In the genomic region with DNA sequence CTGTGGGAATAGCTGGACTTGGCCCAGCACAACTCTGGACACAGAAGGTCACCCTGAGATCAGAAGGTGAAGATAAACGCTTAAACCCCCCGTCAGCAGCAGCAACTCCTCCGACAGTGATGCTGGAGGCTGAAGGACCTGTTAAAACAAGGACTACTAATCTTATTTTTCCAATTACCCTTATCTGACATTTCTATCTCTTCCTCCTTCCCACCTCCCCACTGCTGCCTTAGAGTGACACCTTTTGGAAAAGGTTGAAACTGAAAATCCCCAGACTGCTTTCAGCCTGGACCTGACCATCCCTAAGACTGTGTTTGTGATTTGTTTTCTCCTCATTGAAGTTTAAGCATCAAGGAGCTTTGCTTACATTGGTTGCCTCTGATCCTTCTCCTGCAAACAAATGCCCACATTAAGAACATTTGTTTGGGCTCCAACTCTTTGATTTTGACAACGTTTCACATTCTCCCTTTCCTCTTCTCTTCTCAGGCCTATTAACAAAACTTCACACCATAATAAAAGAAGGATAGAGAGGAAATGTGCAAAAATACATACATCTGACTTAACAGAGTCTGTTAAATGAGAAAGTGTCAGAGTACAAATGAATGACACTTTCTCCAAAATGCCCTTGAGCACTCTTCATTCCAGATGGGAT, we compare ENCODE assay signal across 9 cellular contexts.
DNase-seq lines count a peak whose midpoint lies in the region; ATAC-seq, FAIRE-seq and TF ChIP-seq lines count a peak whose summit lies in the region.
"Had no signal": no experiment of that assay in that cellular context is flagged by ENCODE, and none has a peak within 500 bp of the region (broad histone marks: within the 10 kb centered on the region; RNA-seq: fewer than 3 reads in every experiment).

No MANE protein-coding gene starts in this region.

- peaks cover 3% of the 10 kb centered on the region; the same call in 1 of the 2 replicates for H3K9me1 ChIP-seq in IMR-90 (ENCODE audit: insufficient read depth, low read length)

- FAIRE-seq in astrocyte (lab: Jason Lieb, UNC), result no peak

- peak overlapping the region; percentile 38; the same call in 1 of the 2 replicates for H2BK20ac ChIP-seq in IMR-90 (ENCODE audit: low read depth, low read length)

- H3K9me3 Mint-ChIP-seq in Caco-2 (ENCODE audit: unreplicated experiment), result no peaks in the 10 kb centered on the region
- no peaks in the 10 kb centered on the region for H3K9me3 Mint-ChIP-seq in astrocyte (ENCODE audit: unreplicated experiment)
- peaks cover 2% of the 10 kb centered on the region for H3K9me3 Mint-ChIP-seq in activated CD4-positive, alpha-beta memory T cell treated with anti-CD3 and anti-CD28 coated beads for 36 hours
- H3K9me3 Mint-ChIP-seq in activated naive CD4-positive, alpha-beta T cell treated with anti-CD3 and anti-CD28 coated beads for 36 hours, result no peaks in the 10 kb centered on the region

- H3K4me1 Mint-ChIP-seq in Caco-2 (ENCODE audit: low read depth, unreplicated experiment), result no peaks in the 10 kb centered on the region
- peaks cover 10% of the 10 kb centered on the region for H3K4me1 Mint-ChIP-seq in astrocyte (ENCODE audit: low read depth, unreplicated experiment)
- H3K4me1 Mint-ChIP-seq in activated CD4-positive, alpha-beta memory T cell treated with anti-CD3 and anti-CD28 coated beads for 36 hours (ENCODE audit: low read depth), result no peaks in the 10 kb centered on the region
- no peaks in the 10 kb centered on the region for H3K4me1 Mint-ChIP-seq in activated naive CD4-positive, alpha-beta T cell treated with anti-CD3 and anti-CD28 coated beads for 36 hours (ENCODE audit: low read depth)

- peak overlapping the region; percentile 33; the same call in 1 of the 2 replicates for H3K4ac ChIP-seq in IMR-90 (ENCODE audit: low read depth, low read length)

- dilution Hi-C loops in IMR-90 (cut with HindIII; ENCODE audit: low sequenced_read_pairs, unreplicated experiment), result no loop called here

- ATAC-seq in IMR-90 (ENCODE audit: low read depth), result peak; percentile 52; the same call in 1 of the 2 replicates
- peak; percentile 50 for ATAC-seq in lung (ENCODE audit: insufficient read depth, low FRiP score)

- no peaks in the 10 kb centered on the region for H3K27me3 ChIP-seq in Caco-2 (replicated peaks; ENCODE audit: control insufficient read depth, insufficient read depth, low read length)
- peaks cover 11% of the 10 kb centered on the region for H3K27me3 ChIP-seq in IMR-90 (ENCODE audit: control insufficient read depth, insufficient read depth, low read length)
- H3K27me3 ChIP-seq in astrocyte (ENCODE audit: insufficient read depth, low read length), result peaks cover 13% of the 10 kb centered on the region
- no peaks in the 10 kb centered on the region for H3K27me3 ChIP-seq in lung (ENCODE audit: control insufficient read depth, insufficient read depth)

- no peak overlapping the region for H2AK9ac ChIP-seq in IMR-90 (replicated peaks; ENCODE audit: low read depth, low read length, poor library complexity)

- no peak overlapping the region for H3K56ac ChIP-seq in IMR-90 (ENCODE audit: extremely low read depth, insufficient read depth, low read length)

- TF ChIP-seq POLR2A in IMR-90 (IDR thresholded peaks at IDR 0.05; ENCODE audit: low read depth, low read length), result no peak

- WGBS in IMR-90 (ENCODE audit: extremely low coverage in 2 of 2, insufficient read length in 1 of 2), 2 experiments, result no CpG with 5 or more reads among the region's 4 CpGs
- 44 to 51% methylated on average over 4 of the region's 4 CpGs for WGBS in lung, 2 donors

- peaks cover 3% of the 10 kb centered on the region for H3K27me3 Mint-ChIP-seq in Caco-2 (ENCODE audit: insufficient read depth, unreplicated experiment)
- no peaks in the 10 kb centered on the region for H3K27me3 Mint-ChIP-seq in astrocyte (ENCODE audit: low read depth, unreplicated experiment)
- H3K27me3 Mint-ChIP-seq in activated CD4-positive, alpha-beta memory T cell treated with anti-CD3 and anti-CD28 coated beads for 36 hours, result no peaks in the 10 kb centered on the region
- H3K27me3 Mint-ChIP-seq in activated naive CD4-positive, alpha-beta T cell treated with anti-CD3 and anti-CD28 coated beads for 36 hours (ENCODE audit: low read depth), result no peaks in the 10 kb centered on the region

- H3K9ac ChIP-seq in IMR-90 (ENCODE audit: low read depth, low read length) (no peak overlapping the region), astrocyte (ENCODE audit: low read length) (no peak overlapping the region)

- H3K27ac ChIP-seq in IMR-90 (ENCODE audit: insufficient read depth, low read length) (no peak overlapping the region), astrocyte (ENCODE audit: low read depth, low read length) (no peak overlapping the region), lung (ENCODE audit: low read depth in 1 of 2, low read length in 1 of 2) (no peak overlapping the region)

- H2BK120ac ChIP-seq in IMR-90 (ENCODE audit: low read depth, low read length), result peak overlapping the region; percentile 18; the same call in 1 of the 2 replicates

- CTCF ChIA-PET in Caco-2 (lab: Charles Lee), result no interaction called here
- CTCF ChIA-PET in IMR-90 (lab: Yijun Ruan, JAX), result interaction anchor here (1.0 kb wide), 1 partner anchor 1043 kb away, joined by 3 read pairs; no protein-coding TSS in a partner anchor
- CTCF ChIA-PET in activated CD4-positive, alpha-beta memory T cell treated with anti-CD3 and anti-CD28 coated beads for 36 hours (lab: Charles Lee), result no interaction called here
- CTCF ChIA-PET in activated naive CD4-positive, alpha-beta T cell treated with anti-CD3 and anti-CD28 coated beads for 36 hours (lab: Charles Lee), result interaction anchor here (0.7 kb wide), 1 partner anchor 356 kb away, joined by 3 read pairs; no protein-coding TSS in a partner anchor

- H3K9me3 ChIP-seq in Caco-2 (no peaks in the 10 kb centered on the region), IMR-90 (ENCODE audit: control insufficient read depth, insufficient read depth, low read length) (no peaks in the 10 kb centered on the region), astrocyte (ENCODE audit: insufficient read depth, low read depth, low read length) (no peaks in the 10 kb centered on the region), lung (ENCODE audit: control insufficient read depth in 2 of 2, insufficient read depth in 1 of 2, low read length in 1 of 2) (peaks cover 0 to 2% of the 10 kb centered on the region in 2 donors)

- H3K23ac ChIP-seq in IMR-90 (ENCODE audit: low read depth, low read length), result no peak overlapping the region

- H3K27ac Mint-ChIP-seq in Caco-2 (ENCODE audit: unreplicated experiment) (no peak overlapping the region), astrocyte (ENCODE audit: unreplicated experiment) (no peak overlapping the region)
- H3K27ac Mint-ChIP-seq in activated CD4-positive, alpha-beta memory T cell treated with anti-CD3 and anti-CD28 coated beads for 36 hours, result no peak overlapping the region
- H3K27ac Mint-ChIP-seq in activated naive CD4-positive, alpha-beta T cell treated with anti-CD3 and anti-CD28 coated beads for 36 hours, result no peak overlapping the region

- no peak overlapping the region for H4K5ac ChIP-seq in IMR-90 (ENCODE audit: low read depth, low read length)

- H3K36me3 Mint-ChIP-seq in Caco-2 (ENCODE audit: insufficient read depth, unreplicated experiment) (no peaks in the 10 kb centered on the region), astrocyte (ENCODE audit: low read depth, unreplicated experiment) (no peaks in the 10 kb centered on the region)
- no peaks in the 10 kb centered on the region for H3K36me3 Mint-ChIP-seq in activated CD4-positive, alpha-beta memory T cell treated with anti-CD3 and anti-CD28 coated beads for 36 hours
- H3K36me3 Mint-ChIP-seq in activated naive CD4-positive, alpha-beta T cell treated with anti-CD3 and anti-CD28 coated beads for 36 hours (ENCODE audit: low read depth), result no peaks in the 10 kb centered on the region

- H3K4me2 ChIP-seq in IMR-90 (ENCODE audit: low read depth, low read length) (no peak overlapping the region), astrocyte (ENCODE audit: low read length) (no peak overlapping the region)

- no peak overlapping the region for H2AK5ac ChIP-seq in IMR-90 (ENCODE audit: low read depth, low read length)

- H3K79me1 ChIP-seq in IMR-90 (ENCODE audit: low read depth in 1 of 2, low read length in 2 of 2), result no peaks in the 10 kb centered on the region

- no peaks in the 10 kb centered on the region for H4K20me1 ChIP-seq in IMR-90 (ENCODE audit: insufficient read depth, low read length)
- H4K20me1 ChIP-seq in astrocyte (ENCODE audit: insufficient read depth, low read length), result no peaks in the 10 kb centered on the region

- no peak overlapping the region for H3K4me3 Mint-ChIP-seq in Caco-2 (ENCODE audit: unreplicated experiment)
- H3K4me3 Mint-ChIP-seq in astrocyte (ENCODE audit: unreplicated experiment), result no peak overlapping the region
- no peak overlapping the region for H3K4me3 Mint-ChIP-seq in activated CD4-positive, alpha-beta memory T cell treated with anti-CD3 and anti-CD28 coated beads for 36 hours
- H3K4me3 Mint-ChIP-seq in activated naive CD4-positive, alpha-beta T cell treated with anti-CD3 and anti-CD28 coated beads for 36 hours, result no peak overlapping the region

- TF ChIP-seq CTCF in Caco-2 (IDR thresholded peaks at IDR 0.05; ENCODE audit: insufficient read depth in 1 of 2, low read depth in 1 of 2, low read length in 1 of 2, severe bottlenecking in 1 of 2, unreplicated experiment in 1 of 2) (peak; percentile 33 to 40), IMR-90 (conservative IDR thresholded peaks at IDR 0.05; ENCODE audit: low read depth, low read length) (peak; percentile 58), astrocyte (IDR thresholded peaks at IDR 0.05; ENCODE audit: insufficient read depth, low read depth, low read length) (peak; percentile 23), lung (IDR thresholded peaks at IDR 0.05; ENCODE audit: control extremely low read depth, extremely low read depth) (no peak)

- H2BK5ac ChIP-seq in IMR-90 (ENCODE audit: low read depth, low read length, poor library complexity, severe bottlenecking), result no peak overlapping the region

- DNase-seq in Caco-2, result peak in 1 of 2 experiments; percentile 32
- peak; percentile 21 for DNase-seq in IMR-90
- DNase-seq in astrocyte (ENCODE audit: low read depth), result no peak
- no peak for DNase-seq in lung (ENCODE audit: low spot score)
- no peak for DNase-seq in activated CD4-positive, alpha-beta memory T cell treated with anti-CD3 and anti-CD28 coated beads for 36 hours
- no peak for DNase-seq in activated naive CD4-positive, alpha-beta T cell treated with anti-CD3 and anti-CD28 coated beads for 36 hours
- DNase-seq in KBM-7, result no peak
- no peak for DNase-seq in hippocampal formation (lab: John Stamatoyannopoulos, UW)
- DNase-seq: SHP77 had no signal

- intact Hi-C loops in Caco-2 (cut with micrococcal nuclease; ENCODE audit: unreplicated experiment) (loop anchor here (5.0 kb wide), 3 partner anchors 390 to 1045 kb away; partner anchors contain the start of gene WNT5A), IMR-90 (cut with micrococcal nuclease) (loop anchor here (1.0 to 10.0 kb wide), 9 partner anchors 145 to 1470 kb away; no protein-coding TSS in a partner anchor)
- intact Hi-C loops in activated CD4-positive, alpha-beta memory T cell treated with anti-CD3 and anti-CD28 coated beads for 36 hours (cut with micrococcal nuclease), result no loop called here
- intact Hi-C loops in activated naive CD4-positive, alpha-beta T cell treated with anti-CD3 and anti-CD28 coated beads for 36 hours (cut with micrococcal nuclease), result no loop called here

- H3K4me3 ChIP-seq in Caco-2 (ENCODE audit: low read depth, low read length) (no peak overlapping the region), IMR-90 (ENCODE audit: insufficient read depth, low read depth, low read length) (no peak overlapping the region), astrocyte (ENCODE audit: insufficient read depth, low read depth, low read length) (no peak overlapping the region), lung (no peak overlapping the region)

- POLR2A ChIA-PET in Caco-2 (lab: Charles Lee) (no interaction called here), IMR-90 (lab: Charles Lee; ENCODE audit: unreplicated experiment) (interaction anchor here (0.5 kb wide), 1 partner anchor 410 kb away, joined by 3 read pairs; no protein-coding TSS in a partner anchor)
- POLR2A ChIA-PET in activated CD4-positive, alpha-beta memory T cell treated with anti-CD3 and anti-CD28 coated beads for 36 hours (lab: Charles Lee), result no interaction called here

- no peak overlapping the region for H4K8ac ChIP-seq in IMR-90 (ENCODE audit: low read depth in 2 of 2, low read length in 2 of 2)

- H2AFZ ChIP-seq in IMR-90 (replicated peaks; ENCODE audit: low read length, poor library complexity) (no peak overlapping the region), astrocyte (ENCODE audit: low read depth, low read length) (no peak overlapping the region)

- no peaks in the 10 kb centered on the region for H3K79me2 ChIP-seq in astrocyte (ENCODE audit: insufficient read depth, low read length)

- H3K18ac ChIP-seq in IMR-90 (ENCODE audit: low read depth, low read length), result no peak overlapping the region

- no peak overlapping the region for H3K14ac ChIP-seq in IMR-90 (replicated peaks; ENCODE audit: low read depth, low read length)

- H3K4me1 ChIP-seq in Caco-2 (no peaks in the 10 kb centered on the region), IMR-90 (ENCODE audit: control insufficient read depth, insufficient read depth, low read length) (peaks cover 6% of the 10 kb centered on the region), astrocyte (ENCODE audit: insufficient read depth, low read length) (peaks cover 7% of the 10 kb centered on the region), lung (ENCODE audit: control insufficient read depth in 2 of 2, insufficient read depth in 2 of 2, low read length in 2 of 2) (no peaks in the 10 kb centered on the region)

- H4K91ac ChIP-seq in IMR-90 (ENCODE audit: insufficient read depth, low read depth, low read length), result peak overlapping the region; percentile 19; the same call in 1 of the 2 replicates

- no peaks in the 10 kb centered on the region for H3K36me3 ChIP-seq in Caco-2 (ENCODE audit: control insufficient read depth, insufficient read depth, low read length)
- no peaks in the 10 kb centered on the region for H3K36me3 ChIP-seq in IMR-90 (ENCODE audit: control insufficient read depth, insufficient read depth, low read length)
- no peaks in the 10 kb centered on the region for H3K36me3 ChIP-seq in astrocyte (ENCODE audit: insufficient read depth, low read length)
- H3K36me3 ChIP-seq in lung (ENCODE audit: control insufficient read depth in 2 of 2, insufficient read depth in 2 of 2, low read length in 2 of 2), result no peaks in the 10 kb centered on the region

- H2BK15ac ChIP-seq in IMR-90 (ENCODE audit: low read depth, low read length), result peak overlapping the region; percentile 41; the same call in 1 of the 3 replicates

- peak; percentile 74 for TF ChIP-seq RAD21 in IMR-90 (IDR thresholded peaks at IDR 0.05; ENCODE audit: low read length)

- BruUV-seq in Caco-2 (replicated peaks; lab: Mats Ljungman, UMichigan), result no TSS peak
- BruUV-seq in IMR-90 (replicated peaks; lab: Mats Ljungman, UMichigan), result no TSS peak

- in situ Hi-C loops in IMR-90 (cut with MboI; ENCODE audit: low sequenced_read_pairs), result loop anchor here (10.0 kb wide), 2 partner anchors 413 to 1053 kb away; partner anchors contain the start of gene WNT5A
- in situ Hi-C loops in KBM-7 (cut with MboI; ENCODE audit: low pct_unique_long_range_greater_than_20kb, low sequenced_read_pairs), result no loop called here

Comparison
In these comparisons a context has a peak if more than half of its experiments do, and no peak if none do; other contexts are left out.
1. CTCF ChIA-PET loops: an anchor here in IMR-90 (1.0 kb wide) and activated naive CD4-positive, alpha-beta T cell treated with anti-CD3 and anti-CD28 coated beads for 36 hours (0.7 kb wide); none called in Caco-2 and activated CD4-positive, alpha-beta memory T cell treated with anti-CD3 and anti-CD28 coated beads for 36 hours.
2. intact Hi-C loops: an anchor here in Caco-2 (5.0 kb wide) and IMR-90 (1.0 to 10.0 kb wide); none called in activated CD4-positive, alpha-beta memory T cell treated with anti-CD3 and anti-CD28 coated beads for 36 hours and activated naive CD4-positive, alpha-beta T cell treated with anti-CD3 and anti-CD28 coated beads for 36 hours.